Comparison of ENCODE assay signal across 9 cellular contexts in the genomic region with DNA sequence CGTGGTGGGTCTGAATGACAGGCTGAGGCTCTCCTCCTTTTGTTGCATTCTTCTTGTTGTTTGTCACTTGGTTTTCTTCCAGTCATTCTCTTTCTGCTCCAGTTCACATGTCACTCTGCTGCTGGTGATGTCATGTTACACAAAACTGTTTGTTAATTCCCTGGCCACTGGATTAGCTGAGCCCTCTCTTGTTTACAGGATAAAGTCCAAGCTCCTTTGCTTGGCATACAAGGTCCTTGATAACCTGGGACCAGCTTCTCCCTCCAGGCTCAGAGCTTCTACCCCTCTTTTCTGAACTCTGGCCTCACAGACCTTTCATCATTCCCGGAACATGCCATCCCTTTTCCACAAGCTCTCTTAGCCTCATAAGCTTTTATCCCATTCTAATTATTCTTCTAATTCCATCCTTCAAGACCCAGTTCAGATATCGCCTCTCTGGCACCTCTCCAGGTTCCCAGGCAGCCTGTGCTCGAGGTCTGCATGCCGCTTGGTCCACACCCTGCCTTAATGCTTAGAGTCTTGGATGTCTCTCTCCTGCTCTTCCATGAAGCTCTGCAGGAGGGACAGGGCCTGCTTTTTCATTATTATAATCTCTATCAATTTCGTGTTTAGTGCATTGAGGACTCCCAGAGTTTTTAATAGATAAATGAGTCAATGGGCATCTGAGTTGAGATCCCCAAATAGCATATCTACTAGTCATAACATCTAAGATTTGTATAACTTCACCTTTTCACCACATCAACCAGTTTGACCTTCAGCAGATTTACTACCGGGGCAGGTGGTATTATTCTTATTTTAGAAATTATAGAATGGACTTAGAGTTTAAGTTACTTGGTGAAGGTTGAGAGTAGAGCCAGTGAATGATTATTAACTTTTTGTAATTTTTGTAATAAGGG.
DNase-seq lines count a peak whose midpoint lies in the region; ATAC-seq lines count a peak whose summit lies in the region.
"Had no signal": no experiment of that assay in that cellular context is flagged by ENCODE, and none has a peak within 500 bp of the region (broad histone marks: within the 10 kb centered on the region; RNA-seq: fewer than 3 reads in every experiment).

No MANE protein-coding gene starts in this region.

- no peak for ATAC-seq in stimulated activated naive CD8-positive, alpha-beta T cell treated with anti-CD3 and anti-CD28 coated beads, Interleukin-15, Interleukin-2, amounts not matched to agents 100 U/mL and 50 U/mL, for 24 hours
- ATAC-seq in left colon (peak; percentile 72), HG03571 (IDR thresholded peaks at IDR 0.05; ENCODE audit: unreplicated experiment) (no peak), GM21529 (IDR thresholded peaks at IDR 0.05; ENCODE audit: unreplicated experiment) (no peak)

- peaks cover 73% of the 10 kb centered on the region for H3K4me1 Mint-ChIP-seq in stimulated activated naive CD8-positive, alpha-beta T cell treated with anti-CD3 and anti-CD28 coated beads, Interleukin-15, Interleukin-2, amounts not matched to agents 100 ng/mL and 50 ng/mL, for 24 hours (ENCODE audit: low read depth)

- intact Hi-C loops in left colon (cut with DNase I, micrococcal nuclease), result no loop called here

- DNase-seq in stimulated activated naive CD8-positive, alpha-beta T cell treated with anti-CD3 and anti-CD28 coated beads, Interleukin-15, Interleukin-2, amounts not matched to agents 100 U/mL and 50 U/mL, for 24 hours, result no peak
- DNase-seq in left colon, result peak in 1 of 2 donors; percentile 28
- DNase-seq in stimulated activated CD8-positive, alpha-beta memory T cell treated with anti-CD3 and anti-CD28 coated beads, Interleukin-4, amount 100 ng/mL, for 48 hours, result no peak
- no peak for DNase-seq in iPS-NIHi7 (ENCODE audit: extremely low spot score)
- DNase-seq: GF-D8 had no signal

- peak overlapping the region; percentile 65 for H3K27ac Mint-ChIP-seq in stimulated activated naive CD8-positive, alpha-beta T cell treated with anti-CD3 and anti-CD28 coated beads, Interleukin-15, Interleukin-2, amounts not matched to agents 100 ng/mL and 50 ng/mL, for 24 hours

- peaks cover 76% of the 10 kb centered on the region for H3K36me3 Mint-ChIP-seq in stimulated activated naive CD8-positive, alpha-beta T cell treated with anti-CD3 and anti-CD28 coated beads, Interleukin-15, Interleukin-2, amounts not matched to agents 100 ng/mL and 50 ng/mL, for 24 hours (ENCODE audit: low read depth)

- H3K27me3 Mint-ChIP-seq in stimulated activated naive CD8-positive, alpha-beta T cell treated with anti-CD3 and anti-CD28 coated beads, Interleukin-15, Interleukin-2, amounts not matched to agents 100 ng/mL and 50 ng/mL, for 24 hours, result no peaks in the 10 kb centered on the region

- no peak overlapping the region for H3K4me3 Mint-ChIP-seq in stimulated activated naive CD8-positive, alpha-beta T cell treated with anti-CD3 and anti-CD28 coated beads, Interleukin-15, Interleukin-2, amounts not matched to agents 100 ng/mL and 50 ng/mL, for 24 hours

- H3K27ac ChIP-seq in angular gyrus (ENCODE audit: low read depth, low read length), result peak overlapping the region; percentile 85

- H3K9me3 Mint-ChIP-seq in stimulated activated naive CD8-positive, alpha-beta T cell treated with anti-CD3 and anti-CD28 coated beads, Interleukin-15, Interleukin-2, amounts not matched to agents 100 ng/mL and 50 ng/mL, for 24 hours, result peaks cover 9% of the 10 kb centered on the region
